Comparison of ENCODE assay signal across 20 cellular contexts in genomic region chr20:63015665-63016361, GRCh38. TPM values are rescaled to one million over a fixed set of nuclear protein-coding genes. Genes with fewer than 3 reads are reported as not detected.
"Had no signal": no experiment of that assay in that cellular context is flagged by ENCODE, and none has a peak within 500 bp of the region (broad histone marks: within the 10 kb centered on the region; RNA-seq: fewer than 3 reads in every experiment).

No MANE protein-coding gene starts in this region.

- ATAC-seq: gastroesophageal sphincter; stimulated activated naive CD8-positive, alpha-beta T cell treated with anti-CD3 and anti-CD28 coated beads, Interleukin-15, amount 100 ng/mL, for 72 hours had no signal

- H3K4me3 ChIP-seq: breast epithelium, esophagus muscularis mucosa, gastroesophageal sphincter, lung, suprapubic skin, vagina had no signal

- H3K27me3 ChIP-seq: vagina had no signal

- H3K4me1 ChIP-seq: breast epithelium, esophagus muscularis mucosa, gastroesophageal sphincter, suprapubic skin, vagina had no signal

- FAIRE-seq: astrocyte, endothelial cell of umbilical vein, TTC549 had no signal

- H3K36me3 ChIP-seq: breast epithelium, esophagus muscularis mucosa, gastroesophageal sphincter, suprapubic skin, vagina had no signal

- DNase-seq: activated CD4-positive, alpha-beta T cell treated with anti-CD3 and anti-CD28 coated beads, Interleukin-2, amount 50 U/mL, for 48 hours; activated gamma-delta T cell; cerebellar nuclear complex; effector memory CD4-positive, alpha-beta T cell; immature natural killer cell; stimulated activated naive CD8-positive, alpha-beta T cell treated with anti-CD3 and anti-CD28 coated beads, Interleukin-15, amount 100 ng/mL, for 72 hours; trophoblast cell had no signal

- H3K9me3 ChIP-seq: suprapubic skin, vagina had no signal

- H3K27ac ChIP-seq: breast epithelium, esophagus muscularis mucosa, gastroesophageal sphincter, suprapubic skin, vagina had no signal

RNA-seq across cellular contexts. Expression of gene BHLHE23, which starts 9.0 kb away (rescaled TPM):
- total RNA-seq: astrocyte, breast epithelium, endothelial cell of umbilical vein, esophagus muscularis mucosa, gastroesophageal sphincter, lung, omental fat pad, progenitor cell of endocrine pancreas, skeletal muscle tissue, suprapubic skin, vagina had no signal
- polyA plus RNA-seq: adipose tissue, endothelial cell of umbilical vein, immature natural killer cell, lung had no signal
